30 cellular contexts compared by ENCODE assay signal in the genomic region with DNA sequence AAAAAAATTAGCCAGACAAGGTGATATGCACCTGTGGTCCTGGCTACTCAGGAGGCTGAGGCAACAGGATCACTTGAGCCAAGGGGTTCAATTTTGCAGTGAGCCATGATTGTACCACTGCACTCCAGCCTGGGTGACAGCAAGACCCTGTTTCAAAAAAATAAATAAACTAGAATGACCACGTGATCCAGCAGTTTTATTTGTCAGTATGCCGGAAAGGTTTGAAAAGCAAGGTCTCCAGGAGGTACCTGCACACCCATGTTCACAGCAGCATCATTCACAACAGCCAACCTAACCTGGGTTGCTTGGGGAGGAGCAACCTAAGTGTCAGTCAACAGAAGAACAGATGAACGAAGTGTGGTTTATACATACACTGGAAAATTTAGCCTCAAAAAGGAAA.
"Had no signal": no experiment of that assay in that cellular context is flagged by ENCODE, and none has a peak within 500 bp of the region (broad histone marks: within the 10 kb centered on the region; RNA-seq: fewer than 3 reads in every experiment).

No MANE protein-coding gene starts in this region.

- H3K4me3 ChIP-seq: adrenal gland, body of pancreas, cardiac muscle cell, colonic mucosa, dorsolateral prefrontal cortex, esophagus muscularis mucosa, gastrocnemius medialis had no signal

- H3K27ac Mint-ChIP-seq: activated CD8-positive, alpha-beta T cell treated with anti-CD3 and anti-CD28 coated beads for 36 hours; activated naive CD4-positive, alpha-beta T cell treated with anti-CD3 and anti-CD28 coated beads, Interleukin-2, amount 50 U/mL, for 24 hours; activated naive CD8-positive, alpha-beta T cell treated with anti-CD3 and anti-CD28 coated beads for 36 hours; activated naive CD8-positive, alpha-beta T cell treated with anti-CD3 and anti-CD28 coated beads, Interleukin-2, amount 50 U/mL, for 24 hours; activated T-helper 17 cell treated with anti-CD3 and anti-CD28 coated beads, Interleukin-2, amount 50 U/mL, for 72 hours; dendritic cell treated with granulocyte-macrophage colony-stimulating factor and Interleukin-4, amounts not matched to agents 40 ng/mL and 50 ng/mL, for 4 days had no signal

- H3K27me3 Mint-ChIP-seq: activated naive CD4-positive, alpha-beta T cell treated with anti-CD3 and anti-CD28 coated beads, Interleukin-2, amount 50 U/mL, for 24 hours had no signal

- H3K36me3 ChIP-seq: adrenal gland, cardiac muscle cell, colonic mucosa, esophagus muscularis mucosa, gastrocnemius medialis had no signal

- H3K4me1 Mint-ChIP-seq: activated naive CD4-positive, alpha-beta T cell treated with anti-CD3 and anti-CD28 coated beads, Interleukin-2, amount 50 U/mL, for 24 hours; activated naive CD8-positive, alpha-beta T cell treated with anti-CD3 and anti-CD28 coated beads for 36 hours; activated naive CD8-positive, alpha-beta T cell treated with anti-CD3 and anti-CD28 coated beads, Interleukin-2, amount 50 U/mL, for 24 hours; activated T-helper 17 cell treated with anti-CD3 and anti-CD28 coated beads, Interleukin-2, amount 50 U/mL, for 72 hours had no signal

- DNase-seq: activated CD4-positive, alpha-beta T cell treated with anti-CD3 and anti-CD28 coated beads for 48 hours; activated CD4-positive, alpha-beta T cell treated with anti-CD3 and anti-CD28 coated beads, Interleukin-2, amount 50 U/mL, for 1 hour; activated CD4-positive, alpha-beta T cell treated with anti-CD3 and anti-CD28 coated beads, Interleukin-2, amount 50 U/mL, for 48 hours; activated CD4-positive, CD25-positive, alpha-beta regulatory T cell; activated CD8-positive, alpha-beta memory T cell treated with anti-CD3 and anti-CD28 coated beads for 24 hours; activated CD8-positive, alpha-beta T cell treated with anti-CD3 and anti-CD28 coated beads for 36 hours; activated effector memory CD4-positive, alpha-beta T cell treated with Interleukin-2 at 50 U/mL for 16 hours; activated gamma-delta T cell treated with Interleukin-2 at 50 U/mL for 16 hours; activated naive CD4-positive, alpha-beta T cell treated with Interleukin-2 at 50 U/mL for 16 hours; activated naive CD8-positive, alpha-beta T cell treated with anti-CD3 and anti-CD28 coated beads for 36 hours; activated naive CD8-positive, alpha-beta T cell treated with anti-CD3 and anti-CD28 coated beads, Interleukin-2, amount 50 U/mL, for 24 hours; activated T-cell treated with anti-CD3 and anti-CD28 coated beads, Interleukin-2, amount 50 U/mL, for 4 hours; amygdala; body of pancreas; central memory CD4-positive, alpha-beta T cell; cerebellar nuclear complex; colonic mucosa; effector memory CD4-positive, alpha-beta T cell; erythroblast; foreskin keratinocyte; gastrocnemius medialis; glutamatergic neuron; T-helper 2 cell had no signal

- H3K9me3 Mint-ChIP-seq: activated CD8-positive, alpha-beta T cell treated with anti-CD3 and anti-CD28 coated beads for 36 hours; activated naive CD4-positive, alpha-beta T cell treated with anti-CD3 and anti-CD28 coated beads, Interleukin-2, amount 50 U/mL, for 24 hours; activated naive CD8-positive, alpha-beta T cell treated with anti-CD3 and anti-CD28 coated beads for 36 hours; activated naive CD8-positive, alpha-beta T cell treated with anti-CD3 and anti-CD28 coated beads, Interleukin-2, amount 50 U/mL, for 24 hours; activated T-cell treated with anti-CD3 and anti-CD28 coated beads, Interleukin-2, amount 50 U/mL, for 4 hours; activated T-helper 17 cell treated with anti-CD3 and anti-CD28 coated beads, Interleukin-2, amount 50 U/mL, for 72 hours; dendritic cell treated with granulocyte-macrophage colony-stimulating factor and Interleukin-4, amounts not matched to agents 40 ng/mL and 50 ng/mL, for 4 days had no signal

- H3K36me3 Mint-ChIP-seq: activated naive CD4-positive, alpha-beta T cell treated with anti-CD3 and anti-CD28 coated beads, Interleukin-2, amount 50 U/mL, for 24 hours; activated naive CD8-positive, alpha-beta T cell treated with anti-CD3 and anti-CD28 coated beads for 36 hours had no signal

- H3K4me1 ChIP-seq: adrenal gland, body of pancreas, colonic mucosa, esophagus muscularis mucosa, gastrocnemius medialis had no signal

- H3K27me3 ChIP-seq: adrenal gland, body of pancreas, cardiac muscle cell, colonic mucosa, foreskin keratinocyte, gastrocnemius medialis had no signal

- H3K9me3 ChIP-seq: adrenal gland, body of pancreas, colonic mucosa, esophagus muscularis mucosa, gastrocnemius medialis had no signal

- ATAC-seq: activated CD8-positive, alpha-beta T cell treated with anti-CD3 and anti-CD28 coated beads for 36 hours; activated naive CD8-positive, alpha-beta T cell treated with anti-CD3 and anti-CD28 coated beads, Interleukin-2, amount 50 U/mL, for 24 hours; activated T-cell treated with anti-CD3 and anti-CD28 coated beads, Interleukin-2, amount 50 U/mL, for 4 hours; activated T-helper 17 cell treated with anti-CD3 and anti-CD28 coated beads, Interleukin-2, amount 50 U/mL, for 72 hours; body of pancreas; foreskin keratinocyte; gastrocnemius medialis had no signal

- H3K27ac ChIP-seq: adrenal gland, body of pancreas, cardiac muscle cell, colonic mucosa, dorsolateral prefrontal cortex, esophagus muscularis mucosa, foreskin keratinocyte, gastrocnemius medialis had no signal

- H3K4me3 Mint-ChIP-seq: activated CD8-positive, alpha-beta T cell treated with anti-CD3 and anti-CD28 coated beads for 36 hours; activated naive CD4-positive, alpha-beta T cell treated with anti-CD3 and anti-CD28 coated beads, Interleukin-2, amount 50 U/mL, for 24 hours; activated naive CD8-positive, alpha-beta T cell treated with anti-CD3 and anti-CD28 coated beads for 36 hours; activated naive CD8-positive, alpha-beta T cell treated with anti-CD3 and anti-CD28 coated beads, Interleukin-2, amount 50 U/mL, for 24 hours; activated T-cell treated with anti-CD3 and anti-CD28 coated beads, Interleukin-2, amount 50 U/mL, for 4 hours; activated T-helper 17 cell treated with anti-CD3 and anti-CD28 coated beads, Interleukin-2, amount 50 U/mL, for 72 hours; dendritic cell treated with granulocyte-macrophage colony-stimulating factor and Interleukin-4, amounts not matched to agents 40 ng/mL and 50 ng/mL, for 4 days had no signal
